Comparison of ENCODE assay signal across 8 cellular contexts in the genomic region with DNA sequence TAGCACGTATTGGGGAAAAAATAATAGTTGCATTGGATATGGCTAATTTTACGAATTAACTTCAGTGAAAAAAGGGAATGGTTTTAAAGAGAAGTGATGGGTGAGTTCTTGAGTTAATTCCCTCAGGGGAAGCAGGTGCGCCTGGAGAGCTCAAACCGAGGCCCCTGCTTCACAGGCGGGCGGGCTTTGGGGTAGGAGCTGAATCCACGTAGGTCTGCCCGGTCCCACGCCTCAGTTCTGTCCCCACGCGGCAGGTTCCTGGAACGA. TPM values are rescaled to one million over a fixed set of nuclear protein-coding genes. Genes with fewer than 3 reads are reported as not detected.
A peak's percentile ranks its signal among the peaks of the same experiment; 100 is the strongest.
DNase-seq lines count a peak whose midpoint lies in the region; ATAC-seq and TF ChIP-seq lines count a peak whose summit lies in the region.

No MANE protein-coding gene starts in this region.

- TF ChIP-seq POLR2A in heart left ventricle (IDR thresholded peaks at IDR 0.05) (no peak), gastroesophageal sphincter (IDR thresholded peaks at IDR 0.05) (no peak)

- H3K27me3 Mint-ChIP-seq in type B pancreatic cell: peaks cover 4% of the 10 kb centered on the region

- DNase-seq in heart left ventricle: no peak
- no peak for DNase-seq in left cardiac atrium
- no peak for DNase-seq in adipocyte (ENCODE audit: low read depth)
- no peak for DNase-seq in lung (ENCODE audit: low spot score)
- no peak for DNase-seq in type B pancreatic cell (ENCODE audit: extremely low spot score, unreplicated experiment)
- no peak for DNase-seq in NCI-H748 treated with DMSO at 0.1 percent for 48 hours (lab: John Stamatoyannopoulos, UW)

- peaks cover 8% of the 10 kb centered on the region for H3K4me1 Mint-ChIP-seq in type B pancreatic cell (ENCODE audit: unreplicated experiment)

- H3K4me3 ChIP-seq in heart left ventricle: peak overlapping the region in 10 of 12 donors; percentile 61 to 96 (median 74)
- H3K4me3 ChIP-seq in adipocyte (ENCODE audit: low read length): peak overlapping the region; percentile 89
- peak overlapping the region; percentile 30 for H3K4me3 ChIP-seq in lung
- peak overlapping the region in 1 of 2 donors; percentile 75 for H3K4me3 ChIP-seq in gastroesophageal sphincter

- intact Hi-C loops in heart left ventricle (cut with DNase I) (loop anchor here (1.0 to 10.0 kb wide), 10 partner anchors 112 to 459 kb away; a partner anchor contains a TSS), left cardiac atrium (cut with DNase I) (loop anchor here in 1 of 2 donors (1.0 to 5.0 kb wide), 3 partner anchors 189 to 459 kb away; a partner anchor contains a TSS)

- no peaks in the 10 kb centered on the region for H3K9me3 Mint-ChIP-seq in type B pancreatic cell

- peak overlapping the region in 3 of 12 donors; percentile 80 to 89 (median 87) for H3K27ac ChIP-seq in heart left ventricle
- H3K27ac ChIP-seq in lung (ENCODE audit: low read depth in 1 of 2, low read length in 1 of 2): no peak overlapping the region
- peak overlapping the region in 2 of 4 donors; percentile 86 to 87 for H3K27ac ChIP-seq in gastroesophageal sphincter

- 6 to 14% (median 9%) methylated on average over 9 to 12 of the region's 12 CpGs for WGBS in heart left ventricle, 4 donors
- 4 to 6% methylated on average over 12 of the region's 12 CpGs for WGBS in lung, 2 donors
- 4 to 29% methylated on average over 1 to 8 of the region's 12 CpGs for WGBS in gastroesophageal sphincter (ENCODE audit: low coverage in 1 of 2), 2 donors

- H3K36me3 ChIP-seq in heart left ventricle (peaks cover 0 to 2% (median 0%) of the 10 kb centered on the region in 9 donors), adipocyte (ENCODE audit: control insufficient read depth, insufficient read depth, low read length, severe bottlenecking) (peaks cover 2% of the 10 kb centered on the region), lung (ENCODE audit: control insufficient read depth in 2 of 2, insufficient read depth in 2 of 2, low read length in 2 of 2) (peaks cover 0 to 3% of the 10 kb centered on the region in 2 donors), gastroesophageal sphincter (peaks cover 0 to 2% of the 10 kb centered on the region in 2 donors)

- peak overlapping the region; percentile 68 for H3K27ac Mint-ChIP-seq in type B pancreatic cell

- H3K4me1 ChIP-seq in heart left ventricle (peaks cover 0 to 16% (median 6%) of the 10 kb centered on the region in 12 donors), adipocyte (ENCODE audit: control insufficient read depth, insufficient read depth, low read length) (peaks cover 9% of the 10 kb centered on the region), lung (ENCODE audit: control insufficient read depth in 2 of 2, insufficient read depth in 2 of 2, low read length in 2 of 2) (peaks cover 0 to 4% of the 10 kb centered on the region in 2 donors), gastroesophageal sphincter (peaks cover 0 to 22% (median 4%) of the 10 kb centered on the region in 3 donors)

- no peaks in the 10 kb centered on the region for H3K36me3 Mint-ChIP-seq in type B pancreatic cell

- H3K27me3 ChIP-seq in heart left ventricle (no peaks in the 10 kb centered on the region), adipocyte (replicated peaks; ENCODE audit: control insufficient read depth, insufficient read depth, low read length) (no peaks in the 10 kb centered on the region), lung (ENCODE audit: control insufficient read depth, insufficient read depth) (no peaks in the 10 kb centered on the region), gastroesophageal sphincter (no peaks in the 10 kb centered on the region)

- H3K9me3 ChIP-seq in heart left ventricle: no peaks in the 10 kb centered on the region
- H3K9me3 ChIP-seq in adipocyte (ENCODE audit: control insufficient read depth, low read length): no peaks in the 10 kb centered on the region
- H3K9me3 ChIP-seq in lung (ENCODE audit: control insufficient read depth in 2 of 2, insufficient read depth in 1 of 2, low read length in 1 of 2): no peaks in the 10 kb centered on the region
- no peaks in the 10 kb centered on the region for H3K9me3 ChIP-seq in gastroesophageal sphincter

- ATAC-seq in heart left ventricle: no peak
- ATAC-seq in left cardiac atrium: no peak
- ATAC-seq in lung (ENCODE audit: insufficient read depth, low FRiP score): no peak
- no peak for ATAC-seq in gastroesophageal sphincter
- ATAC-seq in HG03175 (IDR thresholded peaks at IDR 0.05; ENCODE audit: unreplicated experiment): no peak

- TF ChIP-seq CTCF in heart left ventricle (IDR thresholded peaks at IDR 0.05) (no peak), lung (IDR thresholded peaks at IDR 0.05; ENCODE audit: control extremely low read depth, extremely low read depth) (no peak), type B pancreatic cell (conservative IDR thresholded peaks at IDR 0.05) (no peak), gastroesophageal sphincter (IDR thresholded peaks at IDR 0.05) (no peak)

- no peak for TF ChIP-seq EP300 in gastroesophageal sphincter (IDR thresholded peaks at IDR 0.05)

- peak overlapping the region; percentile 95 for H3K9ac ChIP-seq in adipocyte (ENCODE audit: low read length)

- peak overlapping the region; percentile 80 for H3K4me3 Mint-ChIP-seq in type B pancreatic cell

RNA-seq across cellular contexts. Expression of a gene that starts 44.1 kb away (rescaled TPM):
- 10 to 100 TPM; 47.5 to 76.1 (median 62.6) TPM for total RNA-seq in heart left ventricle
- polyA plus RNA-seq in heart left ventricle: 10 to 100 TPM; 24.5 to 84.9 TPM
- 10 to 100 TPM; 55.7 to 80.4 TPM for total RNA-seq in left cardiac atrium
- 10 to 100 TPM; 32.1 to 65.2 TPM for total RNA-seq in lung
- polyA plus RNA-seq in lung: 10 to 100 TPM; 35.8 to 55.5 TPM
- total RNA-seq in type B pancreatic cell (ENCODE audit: low replicate concordance): 77.7 and 110 TPM in 2 replicates
- 10 to 100 TPM; 36.1 to 48.2 (median 42.0) TPM for total RNA-seq in gastroesophageal sphincter
